ENCODE assay signal across 12 cellular contexts in the genomic region with DNA sequence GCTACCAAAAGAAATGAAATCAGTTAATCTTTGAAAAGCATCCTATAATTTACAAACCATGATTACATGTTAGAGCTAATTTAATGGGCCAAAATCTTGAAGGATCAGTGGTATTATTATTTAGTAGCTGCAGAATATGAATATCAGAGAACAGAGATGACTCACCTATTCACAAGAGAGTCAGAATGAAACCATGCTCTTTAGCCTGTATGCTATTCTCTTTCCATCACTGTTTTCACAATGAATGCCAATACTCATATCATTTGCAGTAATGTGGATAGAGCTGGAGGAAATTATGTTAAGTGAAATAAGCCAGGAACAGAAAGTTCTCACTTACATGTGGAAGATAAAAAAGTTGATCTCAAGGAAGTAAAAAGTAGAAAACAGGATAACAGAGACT.
DNase-seq lines count a peak whose midpoint lies in the region; ATAC-seq lines count a peak whose summit lies in the region.
"Had no signal": no experiment of that assay in that cellular context is flagged by ENCODE, and none has a peak within 500 bp of the region (broad histone marks: within the 10 kb centered on the region; RNA-seq: fewer than 3 reads in every experiment).

No MANE protein-coding gene starts in this region.

- ATAC-seq in GM19035 (IDR thresholded peaks at IDR 0.05; ENCODE audit: unreplicated experiment): peak; percentile 96
- ATAC-seq in HG02588 (IDR thresholded peaks at IDR 0.05; ENCODE audit: unreplicated experiment): peak; percentile 88
- peak; percentile 97 for ATAC-seq in HG03378 (IDR thresholded peaks at IDR 0.05; ENCODE audit: unreplicated experiment)

- peak; percentile 40 for DNase-seq in myocyte (ENCODE audit: low read depth)
- no peak for DNase-seq in NOMO-1 treated with dmso at 0.1 percent for 144 hours (lab: John Stamatoyannopoulos, UW; ENCODE audit: unreplicated experiment)
- DNase-seq in AML-193 (lab: John Stamatoyannopoulos, UW): no peak
- DNase-seq in pons (ENCODE audit: low spot score): no peak
- DNase-seq in Kasumi-1 (lab: John Stamatoyannopoulos, UW): no peak
- DNase-seq: GM23248, Karpas-422, NCI-H526 treated with DMSO at 0.1 percent for 48 hours, SW 1271 had no signal
